5 cellular contexts compared by ENCODE assay signal in the genomic region with DNA sequence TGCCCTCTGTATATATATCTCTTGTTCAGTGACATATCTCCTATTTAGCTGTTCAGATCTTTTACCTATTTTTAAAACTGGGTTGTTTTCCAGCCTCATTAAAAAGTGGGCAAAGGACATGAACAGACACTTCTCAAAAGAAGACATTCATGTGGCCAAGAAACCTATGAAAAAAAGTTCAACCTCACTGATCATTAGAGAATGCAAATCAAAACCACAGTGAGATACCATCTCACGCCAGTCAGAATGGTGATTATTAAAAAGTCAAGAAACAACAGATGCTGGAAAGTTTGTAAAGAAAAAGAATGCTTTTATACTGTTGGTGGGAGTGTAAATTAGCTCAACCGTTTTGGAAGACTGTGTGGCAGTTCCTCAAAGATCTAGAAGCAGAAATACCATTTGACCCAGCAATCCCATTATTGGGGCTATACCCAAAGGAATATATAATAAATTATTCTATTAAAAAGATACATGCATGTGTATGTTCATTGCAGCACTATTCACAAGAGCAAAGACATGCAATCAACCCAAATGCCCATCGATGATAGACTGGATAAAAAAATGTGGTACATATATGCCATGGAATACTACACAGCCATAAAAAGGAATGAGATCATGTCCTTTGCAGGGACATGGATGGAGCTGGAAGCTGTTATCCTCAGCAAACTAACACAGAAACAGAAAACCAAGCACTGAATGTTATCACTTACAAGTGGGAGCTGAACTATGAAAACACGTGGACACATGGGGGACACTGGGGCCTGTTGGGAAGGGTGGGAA. TPM values are rescaled to one million over a fixed set of nuclear protein-coding genes. Genes with fewer than 3 reads are reported as not detected.
A peak's percentile ranks its signal among the peaks of the same experiment; 100 is the strongest.
DNase-seq lines count a peak whose midpoint lies in the region; ATAC-seq, FAIRE-seq and TF ChIP-seq lines count a peak whose summit lies in the region.
"Not testable (repeated sequence)": the region's sequence is repeated elsewhere in the genome, so short reads cannot be mapped to it uniquely, and the experiment has no call there.

No MANE protein-coding gene starts in this region.

- H2AFZ ChIP-seq in GM12878 (ENCODE audit: control insufficient read depth, low read depth, low read length): not testable (repeated sequence)

- in situ Hi-C loops in GM12878 (cut with MboI): not testable (repeated sequence)

- not testable (repeated sequence) for TF ChIP-seq POLR2A in GM12878 (IDR thresholded peaks at IDR 0.05; ENCODE audit: low read depth, low read length)

- TF ChIP-seq EP300 in GM12878 (IDR thresholded peaks at IDR 0.05; ENCODE audit: borderline replicate concordance in 1 of 2, control insufficient read depth in 1 of 2, low read depth in 2 of 2, low read length in 2 of 2): not testable (repeated sequence)

- not testable (repeated sequence) for FAIRE-seq in GM12878 (lab: Jason Lieb, UNC)

- H3K9me3 ChIP-seq in HEK293 (ENCODE audit: control insufficient read depth, insufficient read depth, low read depth, low read length); GM12878 (replicated peaks; ENCODE audit: control insufficient read depth, insufficient read depth, low read length): not testable (repeated sequence)

- H4K20me1 ChIP-seq in GM12878 (ENCODE audit: control insufficient read depth, insufficient read depth): not testable (repeated sequence)

- H3K9me3 Mint-ChIP-seq in progenitor cell of endocrine pancreas (ENCODE audit: low read depth): peaks cover 18% of the 10 kb centered on the region

- intact Hi-C loops in GM12878 (cut with micrococcal nuclease; ENCODE audit: unreplicated experiment): not testable (repeated sequence)

- DNase-seq in GM12878 (ENCODE audit: low read depth, low spot score); progenitor cell of endocrine pancreas (ENCODE audit: low spot score, unreplicated experiment): not testable (repeated sequence)
- DNase-seq in islet precursor cell: peak; percentile 8

- H3K27me3 ChIP-seq in GM12878 (replicated peaks in 1 of 2; ENCODE audit: control insufficient read depth in 2 of 2, insufficient read depth in 2 of 2, low read length in 1 of 2): not testable (repeated sequence)

- H3K4me3 Mint-ChIP-seq in progenitor cell of endocrine pancreas (ENCODE audit: low read depth): not testable (repeated sequence)

- H3K27me3 Mint-ChIP-seq in progenitor cell of endocrine pancreas: not testable (repeated sequence)

- not testable (repeated sequence) for TF ChIP-seq RAD21 in GM12878 (IDR thresholded peaks at IDR 0.05; ENCODE audit: insufficient read depth, low read depth, low read length)

- H3K36me3 Mint-ChIP-seq in progenitor cell of endocrine pancreas (ENCODE audit: insufficient read depth): peaks cover 21% of the 10 kb centered on the region

- POLR2A ChIA-PET in HEK293 (lab: Yijun Ruan, JAX); GM12878 (lab: Charles Lee): not testable (repeated sequence)

- RAD21 ChIA-PET in GM12878 (lab: Charles Lee; ENCODE audit: unreplicated experiment): interaction anchor here (1.0 to 1.5 kb wide), 2 partner anchors 9 to 10 kb away, joined by 3 to 4 read pairs; no protein-coding TSS in a partner anchor

- not testable (repeated sequence) for H3K79me2 ChIP-seq in GM12878 (ENCODE audit: control insufficient read depth, insufficient read depth, low read length)

- not testable (repeated sequence) for ATAC-seq in SK-N-SH treated with all-trans-retinoic acid at 6 μM for 48 hours, GM12878

- TF ChIP-seq CTCF in HEK293 (tag by site-specific recombination; IDR thresholded peaks at IDR 0.05); GM12878 (IDR thresholded peaks at IDR 0.05 in 2 of 3, conservative IDR thresholded peaks at IDR 0.05 in 1 of 3; ENCODE audit: control insufficient read depth in 2 of 3, extremely low read depth in 1 of 3, insufficient read depth in 1 of 3, low read depth in 3 of 3, low read length in 3 of 3); progenitor cell of endocrine pancreas (IDR thresholded peaks at IDR 0.05; ENCODE audit: unreplicated experiment): not testable (repeated sequence)

- not testable (repeated sequence) for H3K4me1 ChIP-seq in HEK293 (ENCODE audit: control insufficient read depth, insufficient read depth, low read length); GM12878 (ENCODE audit: control insufficient read depth, insufficient read depth, low read length)

- H3K4me1 Mint-ChIP-seq in progenitor cell of endocrine pancreas (ENCODE audit: low read depth): not testable (repeated sequence)

- H3K36me3 ChIP-seq in HEK293 (ENCODE audit: control insufficient read depth in 2 of 2, insufficient read depth in 1 of 2, low read length in 2 of 2); GM12878 (ENCODE audit: control insufficient read depth in 2 of 2, insufficient read depth in 2 of 2, low read length in 1 of 2): not testable (repeated sequence)

- not testable (repeated sequence) for H3K9ac ChIP-seq in GM12878 (ENCODE audit: control insufficient read depth, insufficient read depth, low read length)

- CTCF ChIA-PET in HEK293 (lab: Yijun Ruan, JAX): not testable (repeated sequence)
- CTCF ChIA-PET in GM12878 (lab: Yijun Ruan, JAX): interaction anchor here (0.7 to 1.3 kb wide), 2 partner anchors 16 to 25 kb away, joined by 3 read pairs; no protein-coding TSS in a partner anchor

- H3K4me2 ChIP-seq in GM12878 (ENCODE audit: control insufficient read depth, insufficient read depth): not testable (repeated sequence)

- not testable (repeated sequence) for H3K4me3 ChIP-seq in HEK293 (ENCODE audit: low read depth, low read length); GM12878

- not testable (repeated sequence) for BruUV-seq in GM12878 (replicated peaks; lab: Mats Ljungman, UMichigan)

- WGBS in GM12878 (ENCODE audit: insufficient coverage, insufficient replicate concordance, low lambda C conversion rate, missing lambda C conversion rate): 43% methylated on average over 4 of the region's 4 CpGs

- SMC1A ChIA-PET in GM12878 (lab: Charles Lee; ENCODE audit: uncharacterized antibody, unreplicated experiment): interaction anchor here (1.0 kb wide), 1 partner anchor 10 kb away, joined by 3 read pairs; no protein-coding TSS in a partner anchor

- not testable (repeated sequence) for H3K27ac ChIP-seq in HEK293 (ENCODE audit: extremely low read depth, low read depth, low read length); GM12878 (ENCODE audit: control insufficient read depth, insufficient read depth)

- H3K27ac Mint-ChIP-seq in progenitor cell of endocrine pancreas: peak overlapping the region; percentile 11

TF ChIP-seq in HEK293, 187 proteins besides CTCF, POLR2A, EP300 and RAD21:
- peak; percentile 74 for TF ChIP-seq ZNF146 (tag by site-specific recombination; IDR thresholded peaks at IDR 0.05)

TF ChIP-seq in SK-N-SH treated with all-trans-retinoic acid at 6 μM for 48 hours, 23 proteins besides CTCF, POLR2A, EP300 and RAD21:
- peak; percentile 92 for TF ChIP-seq ZNF8 (CRISPR knock-in tag; IDR thresholded peaks at IDR 0.05)
TF ChIP-seq in SK-N-SH treated with all-trans-retinoic acid at 6 μM for 48 hours: peak in this region for 1; not testable (repeated sequence) for 22.

TF ChIP-seq in GM12878, 131 proteins besides CTCF, POLR2A, EP300 and RAD21 (continues in another document):
- TF ChIP-seq MTA2 (IDR thresholded peaks at IDR 0.05; ENCODE audit: low read depth) (peak; percentile 98), IKZF2 (IDR thresholded peaks at IDR 0.05) (peak; percentile 18 to 51; a peak in 2 of 4 replicates), IKZF1 (conservative IDR thresholded peaks at IDR 0.05) (peak; percentile 35; the same call in 1 of the 2 replicates), MEF2B (IDR thresholded peaks at IDR 0.05; ENCODE audit: partially characterized antibody, poor library complexity, severe bottlenecking) (peak; percentile 41), BMI1 (IDR thresholded peaks at IDR 0.05; ENCODE audit: borderline replicate concordance) (0 out of 2 replicates have a peak, but pooled peaks have one; percentile 40), ZNF24 (IDR thresholded peaks at IDR 0.05) (0 out of 2 replicates have a peak, but pooled peaks have one; percentile 9), NR2F1 (conservative IDR thresholded peaks at IDR 0.05) (peak; percentile 49; the same call in 1 of the 2 replicates)
- TF ChIP-seq, protein P1, sequence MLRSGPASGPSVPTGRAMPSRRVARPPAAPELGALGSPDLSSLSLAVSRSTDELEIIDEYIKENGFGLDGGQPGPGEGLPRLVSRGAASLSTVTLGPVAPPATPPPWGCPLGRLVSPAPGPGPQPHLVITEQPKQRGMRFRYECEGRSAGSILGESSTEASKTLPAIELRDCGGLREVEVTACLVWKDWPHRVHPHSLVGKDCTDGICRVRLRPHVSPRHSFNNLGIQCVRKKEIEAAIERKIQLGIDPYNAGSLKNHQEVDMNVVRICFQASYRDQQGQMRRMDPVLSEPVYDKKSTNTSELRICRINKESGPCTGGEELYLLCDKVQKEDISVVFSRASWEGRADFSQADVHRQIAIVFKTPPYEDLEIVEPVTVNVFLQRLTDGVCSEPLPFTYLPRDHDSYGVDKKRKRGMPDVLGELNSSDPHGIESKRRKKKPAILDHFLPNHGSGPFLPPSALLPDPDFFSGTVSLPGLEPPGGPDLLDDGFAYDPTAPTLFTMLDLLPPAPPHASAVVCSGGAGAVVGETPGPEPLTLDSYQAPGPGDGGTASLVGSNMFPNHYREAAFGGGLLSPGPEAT (IDR thresholded peaks at IDR 0.05; ENCODE audit: low read depth): 0 out of 2 replicates have a peak, but pooled peaks have one; percentile 27

RNA-seq across cellular contexts. Expression of a gene that starts 34.3 kb away (rescaled TPM):
- 0.24 and 0.42 TPM in 2 replicates for total RNA-seq in GM12878 (2013; cell fraction: nucleolus; rRNA removed)
- under 0.01 TPM in 1 of 2 replicates, not detected in the other for total RNA-seq in GM12878 (2014; rRNA removed)
- under 0.01 TPM in 1 of 2 replicates, not detected in the other for total RNA-seq in GM12878 (2014; rRNA removed; fragmentation: Illumina TruSeq; extraction: Trizol)
- 0.05 and 0.19 TPM in 2 replicates for total RNA-seq in GM12878 (2021)
- 0.09 TPM for polyA plus RNA-seq in GM12878 (2011; ENCODE audit: low read depth)
- polyA plus RNA-seq in GM12878 (2011; rRNA removed): 1.1 and 1.2 TPM in 2 replicates
- 0.90 and 0.93 TPM in 2 replicates for polyA plus RNA-seq in GM12878 (2011; cell fraction: cytosol; rRNA removed)
- 0.92 and 1.4 TPM in 2 replicates for polyA plus RNA-seq in GM12878 (2011; cell fraction: nucleus; rRNA removed)
- polyA plus RNA-seq in GM12878 (2012): 0.59 and 0.61 TPM in 2 replicates
- 0.01 TPM in 1 of 2 replicates, not detected in the other for polyA plus RNA-seq in GM12878 (2014; fragmentation: Illumina TruSeq; extraction: Trizol)
- polyA plus RNA-seq in GM12878 (2014; fragmentation: Nextera tagmentation; extraction: Ambion mirVana): not detected
- 0.01 TPM in 1 of 2 replicates, not detected in the other for polyA plus RNA-seq in GM12878 (2014; rRNA removed)
- polyA plus RNA-seq in GM12878 (2016; fragmentation: Nextera tagmentation; extraction: Ambion mirVana): under 1 TPM; 0.09 to 0.12 TPM
- 1.4 and 1.8 TPM in 2 replicates for polyA minus RNA-seq in GM12878 (2011; rRNA and poly(A)+ RNA removed)
- polyA minus RNA-seq in GM12878 (2011; cell fraction: cytosol; rRNA and poly(A)+ RNA removed): 0.27 and 0.73 TPM in 2 replicates
- polyA minus RNA-seq in GM12878 (2011; cell fraction: nucleus; rRNA and poly(A)+ RNA removed): 0.36 and 0.67 TPM in 2 replicates
- total RNA-seq in progenitor cell of endocrine pancreas: 49.6 and 58.3 TPM in 2 replicates

Comparison
In these comparisons a context has a peak if more than half of its experiments do, and no peak if none do; other contexts are left out.
1. RNA of a gene that starts 34.3 kb away (total RNA-seq): 49.6 to 58.3 TPM in progenitor cell of endocrine pancreas; under 0.01 to 0.42 TPM in GM12878; every median in the first group is over 10 times any median in the second.